ENCODE assay signal across 9 cellular contexts in genomic region chr10:73601486-73601921, GRCh38. TPM values are rescaled to one million over a fixed set of nuclear protein-coding genes. Genes with fewer than 3 reads are reported as not detected.
A peak's percentile ranks its signal among the peaks of the same experiment; 100 is the strongest.
DNase-seq lines count a peak whose midpoint lies in the region; ATAC-seq, FAIRE-seq and TF ChIP-seq lines count a peak whose summit lies in the region.
"Had no signal": no experiment of that assay in that cellular context is flagged by ENCODE, and none has a peak within 500 bp of the region (broad histone marks: within the 10 kb centered on the region; RNA-seq: fewer than 3 reads in every experiment).

No MANE protein-coding gene starts in this region.

- H3K14ac ChIP-seq in IMR-90 (replicated peaks; ENCODE audit: low read depth, low read length), result no peak overlapping the region

- in situ Hi-C loops in IMR-90 (cut with MboI; ENCODE audit: low sequenced_read_pairs) (no loop called here), brain microvascular endothelial cell (cut with HindIII; ENCODE audit: low pct_ligation_motif_present, low sequenced_read_pairs) (no loop called here)

- POLR2A ChIA-PET in A549 (lab: Yijun Ruan, JAX) (interaction anchor here (0.7 to 1.0 kb wide), 4 partner anchors 10 to 26 kb away, joined by 3 to 4 read pairs (median 4); no protein-coding TSS in a partner anchor), IMR-90 (lab: Charles Lee; ENCODE audit: unreplicated experiment) (no interaction called here)
- POLR2A ChIA-PET in activated CD4-positive, alpha-beta T cell treated with anti-CD3 and anti-CD28 coated beads, Interleukin-2, amount 10 ng/mL, durations not matched to agents 7 days and 5 days (lab: Charles Lee), result interaction anchor here (0.6 kb wide), 1 partner anchor 79 kb away, joined by 3 read pairs; no protein-coding TSS in a partner anchor
- POLR2A ChIA-PET in naive thymus-derived CD4-positive, alpha-beta T cell (lab: Charles Lee), result no interaction called here

- no peak overlapping the region for H2BK120ac ChIP-seq in IMR-90 (ENCODE audit: low read depth, low read length)

- H3K27me3 ChIP-seq in IMR-90 (ENCODE audit: control insufficient read depth, insufficient read depth, low read length) (no peaks in the 10 kb centered on the region), brain microvascular endothelial cell (replicated peaks) (no peaks in the 10 kb centered on the region)
- no peaks in the 10 kb centered on the region for H3K27me3 ChIP-seq in naive thymus-derived CD4-positive, alpha-beta T cell (ENCODE audit: control insufficient read depth in 2 of 2, insufficient read depth in 2 of 2, low read length in 2 of 2)

- H3K4me3 ChIP-seq in A549, result no peak overlapping the region
- H3K4me3 ChIP-seq in IMR-90 (ENCODE audit: insufficient read depth, low read depth, low read length), result no peak overlapping the region
- H3K4me3 ChIP-seq in brain microvascular endothelial cell (ENCODE audit: low read depth, low read length), result no peak overlapping the region
- no peak overlapping the region for H3K4me3 ChIP-seq in mesodermal cell (ENCODE audit: extremely low read depth, insufficient read depth, low read length, poor library complexity, severe bottlenecking)
- no peak overlapping the region for H3K4me3 ChIP-seq in naive thymus-derived CD4-positive, alpha-beta T cell (ENCODE audit: low read length)

- no peaks in the 10 kb centered on the region for H3K9me3 ChIP-seq in A549
- H3K9me3 ChIP-seq in IMR-90 (ENCODE audit: control insufficient read depth, insufficient read depth, low read length), result no peaks in the 10 kb centered on the region
- H3K9me3 ChIP-seq in mesodermal cell (ENCODE audit: control insufficient read depth, low read length), result no peaks in the 10 kb centered on the region
- no peaks in the 10 kb centered on the region for H3K9me3 ChIP-seq in naive thymus-derived CD4-positive, alpha-beta T cell (ENCODE audit: control insufficient read depth in 2 of 3, low read length in 3 of 3)

- no peaks in the 10 kb centered on the region for H3K9me3 Mint-ChIP-seq in activated CD4-positive, alpha-beta T cell treated with anti-CD3 and anti-CD28 coated beads, Interleukin-2, amount 10 ng/mL, durations not matched to agents 7 days and 5 days
- H3K9me3 Mint-ChIP-seq in naive thymus-derived CD4-positive, alpha-beta T cell, result no peaks in the 10 kb centered on the region
- H3K9me3 Mint-ChIP-seq: activated T-cell treated with anti-CD3 and anti-CD28 coated beads, Interleukin-2, amount 50 U/mL, for 4 hours had no signal

- no peak overlapping the region for H3K23ac ChIP-seq in IMR-90 (ENCODE audit: low read depth, low read length)

- H3K4me3 Mint-ChIP-seq in activated CD4-positive, alpha-beta T cell treated with anti-CD3 and anti-CD28 coated beads, Interleukin-2, amount 10 ng/mL, durations not matched to agents 7 days and 5 days, result no peak overlapping the region
- no peak overlapping the region for H3K4me3 Mint-ChIP-seq in naive thymus-derived CD4-positive, alpha-beta T cell
- H3K4me3 Mint-ChIP-seq: activated T-cell treated with anti-CD3 and anti-CD28 coated beads, Interleukin-2, amount 50 U/mL, for 4 hours had no signal

- no peak overlapping the region for H2BK20ac ChIP-seq in IMR-90 (ENCODE audit: low read depth, low read length)

- no peak overlapping the region for H2AK5ac ChIP-seq in IMR-90 (ENCODE audit: low read depth, low read length)

- H2BK15ac ChIP-seq in IMR-90 (ENCODE audit: low read depth, low read length), result no peak overlapping the region

- 49% methylated on average over 3 of the region's 3 CpGs for WGBS in A549 (ENCODE audit: missing lambda C conversion rate)
- WGBS in IMR-90 (ENCODE audit: extremely low coverage in 2 of 2, insufficient read length in 1 of 2), 2 experiments, result 60% methylated on average over 2 of the region's 3 CpGs; no CpG with 5 or more reads in 1 of the 2 experiments
- WGBS in mesodermal cell (ENCODE audit: insufficient coverage in 2 of 2), 2 experiments, result 52 to 67% methylated on average over 2 to 3 of the region's 3 CpGs

- intact Hi-C loops in IMR-90 (cut with micrococcal nuclease), result no loop called here
- intact Hi-C loops in naive thymus-derived CD4-positive, alpha-beta T cell (cut with micrococcal nuclease), result no loop called here

- TF ChIP-seq CTCF in A549 (IDR thresholded peaks at IDR 0.05) (no peak), IMR-90 (conservative IDR thresholded peaks at IDR 0.05; ENCODE audit: low read depth, low read length) (no peak), brain microvascular endothelial cell (IDR thresholded peaks at IDR 0.05; ENCODE audit: low read depth, low read length, missing control alignments) (no peak)

- TF ChIP-seq POLR2A in A549 (IDR thresholded peaks at IDR 0.05; ENCODE audit: low read length) (no peak), IMR-90 (IDR thresholded peaks at IDR 0.05; ENCODE audit: low read depth, low read length) (no peak)

- H3K4me1 ChIP-seq in A549 (peaks cover 7% of the 10 kb centered on the region; the same call in 2 of the 3 replicates), IMR-90 (ENCODE audit: control insufficient read depth, insufficient read depth, low read length) (no peaks in the 10 kb centered on the region), mesodermal cell (ENCODE audit: control insufficient read depth, insufficient read depth, low read length, poor library complexity, severe bottlenecking) (peaks cover 8% of the 10 kb centered on the region)
- H3K4me1 ChIP-seq in naive thymus-derived CD4-positive, alpha-beta T cell (ENCODE audit: control insufficient read depth in 2 of 2, insufficient read depth in 2 of 2, low read length in 2 of 2), result no peaks in the 10 kb centered on the region

- peak in 1 of 2 experiments; percentile 42 for DNase-seq in A549 (ENCODE audit: low read depth in 1 of 2, low spot score in 1 of 2)
- peak; percentile 24 for DNase-seq in IMR-90
- peak; percentile 18 for DNase-seq in brain microvascular endothelial cell
- DNase-seq in activated CD4-positive, alpha-beta T cell treated with anti-CD3 and anti-CD28 coated beads, Interleukin-2, amount 10 ng/mL, durations not matched to agents 7 days and 5 days, result no peak
- DNase-seq in naive thymus-derived CD4-positive, alpha-beta T cell, result no peak
- DNase-seq: activated T-cell treated with anti-CD3 and anti-CD28 coated beads, Interleukin-2, amount 50 U/mL, for 4 hours had no signal

- no peak overlapping the region for H3K27ac Mint-ChIP-seq in activated CD4-positive, alpha-beta T cell treated with anti-CD3 and anti-CD28 coated beads, Interleukin-2, amount 10 ng/mL, durations not matched to agents 7 days and 5 days
- no peak overlapping the region for H3K27ac Mint-ChIP-seq in naive thymus-derived CD4-positive, alpha-beta T cell

- no peak overlapping the region for H4K8ac ChIP-seq in IMR-90 (ENCODE audit: low read depth in 2 of 2, low read length in 2 of 2)

- no TSS peak for BruUV-seq in IMR-90 (replicated peaks; lab: Mats Ljungman, UMichigan)

- no peak overlapping the region for H4K5ac ChIP-seq in IMR-90 (ENCODE audit: low read depth, low read length)

- peaks cover 3% of the 10 kb centered on the region for H3K4me1 Mint-ChIP-seq in activated CD4-positive, alpha-beta T cell treated with anti-CD3 and anti-CD28 coated beads, Interleukin-2, amount 10 ng/mL, durations not matched to agents 7 days and 5 days
- no peaks in the 10 kb centered on the region for H3K4me1 Mint-ChIP-seq in naive thymus-derived CD4-positive, alpha-beta T cell

- no peak overlapping the region for H3K9ac ChIP-seq in IMR-90 (ENCODE audit: low read depth, low read length)

- H3K79me1 ChIP-seq in IMR-90 (ENCODE audit: low read depth in 1 of 2, low read length in 2 of 2), result no peaks in the 10 kb centered on the region

- no peak overlapping the region for H3K27ac ChIP-seq in A549
- H3K27ac ChIP-seq in IMR-90 (ENCODE audit: insufficient read depth, low read length), result no peak overlapping the region
- H3K27ac ChIP-seq in brain microvascular endothelial cell, result no peak overlapping the region
- peak overlapping the region; percentile 26 for H3K27ac ChIP-seq in mesodermal cell (ENCODE audit: low read depth, low read length, severe bottlenecking)
- H3K27ac ChIP-seq in naive thymus-derived CD4-positive, alpha-beta T cell (ENCODE audit: low read depth, low read length), result no peak overlapping the region

- H3K4me2 ChIP-seq in A549 (peak overlapping the region; percentile 21; the same call in 1 of the 3 replicates), IMR-90 (ENCODE audit: low read depth, low read length) (no peak overlapping the region)

- TF ChIP-seq EP300 in A549 (IDR thresholded peaks at IDR 0.05), result no peak

- TF ChIP-seq RAD21 in A549 (conservative IDR thresholded peaks at IDR 0.05 in 1 of 2, IDR thresholded peaks at IDR 0.05 in 1 of 2) (no peak), IMR-90 (IDR thresholded peaks at IDR 0.05; ENCODE audit: low read length) (no peak)

- no peaks in the 10 kb centered on the region for H3K27me3 Mint-ChIP-seq in activated CD4-positive, alpha-beta T cell treated with anti-CD3 and anti-CD28 coated beads, Interleukin-2, amount 10 ng/mL, durations not matched to agents 7 days and 5 days
- no peaks in the 10 kb centered on the region for H3K27me3 Mint-ChIP-seq in naive thymus-derived CD4-positive, alpha-beta T cell

- no peak overlapping the region for H3K56ac ChIP-seq in IMR-90 (ENCODE audit: extremely low read depth, insufficient read depth, low read length)

- no peak overlapping the region for H2BK5ac ChIP-seq in IMR-90 (ENCODE audit: low read depth, low read length, poor library complexity, severe bottlenecking)

- H3K36me3 Mint-ChIP-seq in activated CD4-positive, alpha-beta T cell treated with anti-CD3 and anti-CD28 coated beads, Interleukin-2, amount 10 ng/mL, durations not matched to agents 7 days and 5 days (ENCODE audit: low read depth), result no peaks in the 10 kb centered on the region
- H3K36me3 Mint-ChIP-seq in naive thymus-derived CD4-positive, alpha-beta T cell, result peaks cover 0 to 22% (median 0%) of the 10 kb centered on the region in 5 donors

- H3K36me3 ChIP-seq in IMR-90 (ENCODE audit: control insufficient read depth, insufficient read depth, low read length), result no peaks in the 10 kb centered on the region
- H3K36me3 ChIP-seq in brain microvascular endothelial cell (replicated peaks), result no peaks in the 10 kb centered on the region
- peaks cover 3% of the 10 kb centered on the region for H3K36me3 ChIP-seq in mesodermal cell (ENCODE audit: control insufficient read depth, insufficient read depth, low read length)
- no peaks in the 10 kb centered on the region for H3K36me3 ChIP-seq in naive thymus-derived CD4-positive, alpha-beta T cell (ENCODE audit: control insufficient read depth in 2 of 3, insufficient read depth in 3 of 3, low read length in 3 of 3)

- dilution Hi-C loops in IMR-90 (cut with HindIII; ENCODE audit: low sequenced_read_pairs, unreplicated experiment), result no loop called here

- H4K91ac ChIP-seq in IMR-90 (ENCODE audit: insufficient read depth, low read depth, low read length), result no peak overlapping the region

- CTCF ChIA-PET in A549 (lab: Yijun Ruan, JAX) (interaction anchor here (0.8 to 1.9 kb wide), 6 partner anchors 9 to 73 kb away, joined by 3 to 11 read pairs (median 4); no protein-coding TSS in a partner anchor), IMR-90 (lab: Yijun Ruan, JAX) (interaction anchor here (0.6 to 0.7 kb wide), 3 partner anchors 8 to 34 kb away, joined by 3 to 6 read pairs (median 5); no protein-coding TSS in a partner anchor)
- CTCF ChIA-PET in activated CD4-positive, alpha-beta T cell treated with anti-CD3 and anti-CD28 coated beads, Interleukin-2, amount 10 ng/mL, durations not matched to agents 7 days and 5 days (lab: Charles Lee), result interaction anchor here (0.8 to 1.9 kb wide), 7 partner anchors 9 to 176 kb away, joined by 3 to 9 read pairs (median 4); partner anchors contain the start of gene USP54
- CTCF ChIA-PET in naive thymus-derived CD4-positive, alpha-beta T cell (lab: Charles Lee), result interaction anchor here (0.6 kb wide), 1 partner anchor 57 kb away, joined by 3 read pairs; no protein-coding TSS in a partner anchor

- H3K4ac ChIP-seq in IMR-90 (ENCODE audit: low read depth, low read length), result no peak overlapping the region

- H2AK9ac ChIP-seq in IMR-90 (replicated peaks; ENCODE audit: low read depth, low read length, poor library complexity), result no peak overlapping the region

- ATAC-seq in A549 (peak; percentile 54 to 61), IMR-90 (ENCODE audit: low read depth) (no peak), GM18870 (IDR thresholded peaks at IDR 0.05; ENCODE audit: unreplicated experiment) (no peak), GM19467 (IDR thresholded peaks at IDR 0.05; ENCODE audit: unreplicated experiment) (no peak)
- ATAC-seq in naive thymus-derived CD4-positive, alpha-beta T cell, result no peak
- ATAC-seq: activated T-cell treated with anti-CD3 and anti-CD28 coated beads, Interleukin-2, amount 50 U/mL, for 4 hours had no signal

- no peak overlapping the region for H3K18ac ChIP-seq in IMR-90 (ENCODE audit: low read depth, low read length)

- no peaks in the 10 kb centered on the region for H4K20me1 ChIP-seq in IMR-90 (ENCODE audit: insufficient read depth, low read length)

- no peak for FAIRE-seq in A549 (lab: Jason Lieb, UNC)

- no peak overlapping the region for H2AFZ ChIP-seq in IMR-90 (replicated peaks; ENCODE audit: low read length, poor library complexity)

- H3K9me1 ChIP-seq in IMR-90 (ENCODE audit: insufficient read depth, low read length), result peaks cover 3% of the 10 kb centered on the region; the same call in 1 of the 2 replicates

RNA-seq across cellular contexts. Expression of gene USP54, which starts 10.4 kb away (rescaled TPM):
- polyA plus RNA-seq in A549 (2011; rRNA removed) (32.5 and 35.4 TPM in 2 replicates), A549 (2017; fragmentation: RNase III; extraction: RNeasy Plus Mini Kit Qiagen cat#74134 plus additional on column Dnase treatment) (8.3 to 9.0 TPM (median 8.8 TPM) in 3 replicates), IMR-90 (2012; rRNA removed) (4.0 and 4.5 TPM in 2 replicates)
- 8.3 and 10.1 TPM in 2 replicates for polyA plus RNA-seq in A549 (2012; cell fraction: cytosol; rRNA removed)
- 10.7 and 17.0 TPM in 2 replicates for polyA plus RNA-seq in A549 (2012; cell fraction: nucleus; rRNA removed)
- 42.4 and 45.1 TPM in 2 replicates for polyA minus RNA-seq in A549 (2011; rRNA and poly(A)+ RNA removed)
- 7.9 and 8.9 TPM in 2 replicates for total RNA-seq in IMR-90 (2012; rRNA removed)
- polyA plus RNA-seq in IMR-90 (2012; cell fraction: cytosol; rRNA removed), result 1.1 and 1.8 TPM in 2 replicates
- 4.1 and 7.2 TPM in 2 replicates for polyA plus RNA-seq in IMR-90 (2012; cell fraction: nucleus; rRNA removed; ENCODE audit: low replicate concordance)
- 22.5 TPM for polyA plus RNA-seq in mesodermal cell (2013, experiment 1 of 2)
- polyA plus RNA-seq in mesodermal cell (2013, experiment 2 of 2), result 17.5 TPM
- 1 to 10 TPM; 2.6 to 2.7 TPM for total RNA-seq in activated CD4-positive, alpha-beta T cell treated with anti-CD3 and anti-CD28 coated beads, Interleukin-2, amount 10 ng/mL, durations not matched to agents 7 days and 5 days
- total RNA-seq in naive thymus-derived CD4-positive, alpha-beta T cell, result 1 to 10 TPM; 3.0 to 6.7 (median 4.3) TPM
- polyA plus RNA-seq in naive thymus-derived CD4-positive, alpha-beta T cell, result 1 to 10 TPM in 1 of 2 donors, under 1 TPM in 1; 0.41 to 1.9 TPM

RNA-seq across cellular contexts. Expression of gene MYOZ1, which starts 39.8 kb away (rescaled TPM):
- polyA plus RNA-seq in A549 (2011; rRNA removed) (0.04 TPM in 1 of 2 replicates, not detected in the other), A549 (2017; fragmentation: RNase III; extraction: RNeasy Plus Mini Kit Qiagen cat#74134 plus additional on column Dnase treatment) (not detected in 3 replicates), IMR-90 (2012; rRNA removed) (0.27 and 0.29 TPM in 2 replicates)
- 0.04 TPM in 1 of 2 replicates, not detected in the other for polyA plus RNA-seq in A549 (2012; cell fraction: cytosol; rRNA removed)
- not detected in 2 replicates for polyA plus RNA-seq in A549 (2012; cell fraction: nucleus; rRNA removed)
- not detected in 2 replicates for polyA minus RNA-seq in A549 (2011; rRNA and poly(A)+ RNA removed)
- under 0.01 and 0.18 TPM in 2 replicates for total RNA-seq in IMR-90 (2012; rRNA removed)
- polyA plus RNA-seq in IMR-90 (2012; cell fraction: cytosol; rRNA removed), result 0.15 and 0.24 TPM in 2 replicates
- polyA plus RNA-seq in IMR-90 (2012; cell fraction: nucleus; rRNA removed; ENCODE audit: low replicate concordance), result 0.04 and 0.10 TPM in 2 replicates
- 2.3 TPM for polyA plus RNA-seq in mesodermal cell (2013, experiment 1 of 2)
- 1.9 TPM for polyA plus RNA-seq in mesodermal cell (2013, experiment 2 of 2)
- total RNA-seq in activated CD4-positive, alpha-beta T cell treated with anti-CD3 and anti-CD28 coated beads, Interleukin-2, amount 10 ng/mL, durations not matched to agents 7 days and 5 days, result not detected
- total RNA-seq in naive thymus-derived CD4-positive, alpha-beta T cell, result not detected
- polyA plus RNA-seq in naive thymus-derived CD4-positive, alpha-beta T cell, result not detected
- total RNA-seq: activated T-cell treated with anti-CD3 and anti-CD28 coated beads, Interleukin-2, amount 50 U/mL, for 4 hours had no signal

RNA-seq across cellular contexts. Expression of gene SYNPO2L, which starts 54.3 kb away (rescaled TPM):
- polyA plus RNA-seq in A549 (2011; rRNA removed) (not detected in 2 replicates), A549 (2017; fragmentation: RNase III; extraction: RNeasy Plus Mini Kit Qiagen cat#74134 plus additional on column Dnase treatment) (not detected in 3 replicates), IMR-90 (2012; rRNA removed) (0.62 and 0.75 TPM in 2 replicates)
- polyA plus RNA-seq in A549 (2012; cell fraction: cytosol; rRNA removed), result not detected in 2 replicates
- polyA plus RNA-seq in A549 (2012; cell fraction: nucleus; rRNA removed), result 0.01 TPM in 1 of 2 replicates, not detected in the other
- polyA minus RNA-seq in A549 (2011; rRNA and poly(A)+ RNA removed), result not detected in 2 replicates
- under 0.01 and 0.18 TPM in 2 replicates for total RNA-seq in IMR-90 (2012; rRNA removed)
- polyA plus RNA-seq in IMR-90 (2012; cell fraction: cytosol; rRNA removed), result 0.41 and 0.60 TPM in 2 replicates
- polyA plus RNA-seq in IMR-90 (2012; cell fraction: nucleus; rRNA removed; ENCODE audit: low replicate concordance), result 0.53 and 0.86 TPM in 2 replicates
- 2.9 TPM for polyA plus RNA-seq in mesodermal cell (2013, experiment 1 of 2)
- polyA plus RNA-seq in mesodermal cell (2013, experiment 2 of 2), result 2.2 TPM
- not detected for total RNA-seq in activated CD4-positive, alpha-beta T cell treated with anti-CD3 and anti-CD28 coated beads, Interleukin-2, amount 10 ng/mL, durations not matched to agents 7 days and 5 days
- total RNA-seq in naive thymus-derived CD4-positive, alpha-beta T cell, result under 1 TPM in 2 of 5 experiments, not detected in 3; 0.08 to 0.12 TPM
- polyA plus RNA-seq in naive thymus-derived CD4-positive, alpha-beta T cell, result not detected

Comparison
In these comparisons a context has a peak if more than half of its experiments do, and no peak if none do; other contexts are left out.
1. ATAC-seq: peak in A549 (2 of 2); none in IMR-90 (single experiment), GM18870 (single experiment), naive thymus-derived CD4-positive, alpha-beta T cell (single experiment) and GM19467 (single experiment).
2. DNase-seq: peak in IMR-90 (single experiment) and brain microvascular endothelial cell (single experiment); none in activated CD4-positive, alpha-beta T cell treated with anti-CD3 and anti-CD28 coated beads, Interleukin-2, amount 10 ng/mL, durations not matched to agents 7 days and 5 days (single experiment) and naive thymus-derived CD4-positive, alpha-beta T cell (0 of 9).
3. POLR2A ChIA-PET loops: an anchor here in A549 (0.7 to 1.0 kb wide) and activated CD4-positive, alpha-beta T cell treated with anti-CD3 and anti-CD28 coated beads, Interleukin-2, amount 10 ng/mL, durations not matched to agents 7 days and 5 days (0.6 kb wide); none called in IMR-90 and naive thymus-derived CD4-positive, alpha-beta T cell.